Comparison of ENCODE assay signal across 8 cellular contexts in the genomic region with DNA sequence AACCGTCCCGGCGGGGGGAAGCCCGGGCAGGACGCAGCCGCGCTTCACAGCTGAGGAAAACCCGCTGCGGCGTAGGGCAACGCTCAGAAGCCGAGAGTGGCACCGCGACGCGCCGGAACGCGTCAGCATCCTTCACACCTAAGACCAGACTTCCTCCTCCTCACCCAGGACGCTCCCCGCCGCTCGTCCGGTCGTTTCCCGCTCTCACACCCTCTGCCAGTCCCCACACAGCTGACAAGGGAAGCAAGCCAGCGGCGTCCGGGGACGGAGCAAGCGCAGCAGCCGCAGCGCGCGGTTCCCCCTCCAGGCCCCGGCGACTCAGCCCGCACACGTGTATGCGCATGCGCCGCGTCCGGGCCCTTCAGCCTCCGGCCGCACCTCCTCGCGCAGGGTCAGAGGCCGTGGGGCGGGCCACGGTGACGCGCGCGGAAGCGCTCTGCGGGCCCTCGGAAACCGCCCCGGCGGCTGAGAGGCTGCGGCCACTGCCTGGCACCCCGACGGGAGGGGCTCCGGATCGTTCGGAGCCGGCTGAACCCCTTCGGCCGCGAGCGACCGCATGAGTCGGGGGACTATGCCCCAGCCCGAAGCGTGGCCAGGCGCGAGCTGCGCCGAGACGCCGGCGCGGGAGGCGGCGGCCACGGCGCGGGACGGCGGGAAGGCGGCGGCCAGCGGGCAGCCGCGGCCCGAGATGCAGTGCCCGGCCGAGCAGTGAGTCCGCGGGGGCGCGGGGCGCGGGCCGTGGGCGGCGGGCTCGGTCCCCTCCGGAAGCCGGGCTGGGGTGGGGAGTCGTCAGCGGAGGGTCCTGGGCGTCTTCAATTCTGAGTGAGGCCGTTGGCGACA. TPM values are rescaled to one million over a fixed set of nuclear protein-coding genes. Genes with fewer than 3 reads are reported as not detected.
DNase-seq lines count a peak whose midpoint lies in the region; ATAC-seq and TF ChIP-seq lines count a peak whose summit lies in the region.

A gene (plus strand): TSS at position 449 of the 840 bp plus-strand sequence. CDS start 108 bp downstream, at position 557.

- H4K20me1 ChIP-seq in GM23338 (replicated peaks; ENCODE audit: insufficient read depth), result peaks cover 4% of the 10 kb centered on the region; the same call in 1 of the 2 replicates

- TF ChIP-seq CTCF in GM23338 (conservative IDR thresholded peaks at IDR 0.05; ENCODE audit: low read depth in 2 of 2), result no peak
- TF ChIP-seq CTCF in fibroblast of villous mesenchyme (IDR thresholded peaks at IDR 0.05; ENCODE audit: insufficient read depth, low read depth, low read length), result no peak
- TF ChIP-seq CTCF in neural crest cell (conservative IDR thresholded peaks at IDR 0.05), result no peak

- H3K9me3 ChIP-seq in stomach smooth muscle (ENCODE audit: control insufficient read depth in 2 of 2, low read length in 2 of 2), result no peaks in the 10 kb centered on the region

- H3K27ac ChIP-seq in GM23338 (ENCODE audit: low read depth), result peak within 1 kb of the TSS; percentile 59; the same call in 1 of the 2 replicates
- H3K27ac ChIP-seq in stomach smooth muscle (ENCODE audit: low read length), result peak within 1 kb of the TSS; percentile 89

- peaks cover 19% of the 10 kb centered on the region for H3K4me1 ChIP-seq in GM23338 (ENCODE audit: insufficient read depth)
- H3K4me1 ChIP-seq in stomach smooth muscle (ENCODE audit: control insufficient read depth, insufficient read depth, low read length), result peaks cover 34% of the 10 kb centered on the region

- H3K4me1 Mint-ChIP-seq in GM23338 (peaks cover 22% of the 10 kb centered on the region), neural crest cell (peaks cover 45% of the 10 kb centered on the region)

- peak within 1 kb of the TSS; percentile 99 for H2AFZ ChIP-seq in GM23338

- H3K4me3 Mint-ChIP-seq in GM23338 (peak within 1 kb of the TSS; percentile 93), neural crest cell (peak within 1 kb of the TSS; percentile 96)

- H3K36me3 Mint-ChIP-seq in GM23338 (ENCODE audit: low read depth) (no peaks in the 10 kb centered on the region; the same call in 2 of the 3 replicates), neural crest cell (ENCODE audit: low read depth) (peaks cover 3% of the 10 kb centered on the region)

- 0 out of 2 replicates have a peak, but pooled peaks cover 3% of the 10 kb centered on the region for H3F3A ChIP-seq in GM23338 (replicated peaks; ENCODE audit: low read depth)

- DNase-seq in EH (ENCODE audit: low read depth) (peak; percentile 93), GM23338 (ENCODE audit: low spot score) (peak; percentile 93), Kasumi-1 (lab: John Stamatoyannopoulos, UW) (peak; percentile 77 to 80), fibroblast of villous mesenchyme (ENCODE audit: low read depth) (peak; percentile 90), neural crest cell (ENCODE audit: low read depth, low spot score) (peak; percentile 76)
- peak; percentile 95 for DNase-seq in activated effector memory CD4-positive, alpha-beta T cell treated with anti-CD3 and anti-CD28 coated beads, Interleukin-2, amount 50 U/mL, for 16 hours

- H3K79me2 ChIP-seq in GM23338 (replicated peaks; ENCODE audit: insufficient read depth), result peaks cover 44% of the 10 kb centered on the region

- peak within 1 kb of the TSS; percentile 94 for H3K4me2 ChIP-seq in GM23338

- H3K27me3 Mint-ChIP-seq in GM23338 (ENCODE audit: insufficient read depth, low read depth, poor library complexity) (peaks cover 22% of the 10 kb centered on the region), neural crest cell (ENCODE audit: low read depth) (no peaks in the 10 kb centered on the region)

- peak; percentile 91 for TF ChIP-seq POLR2A in Raji (IDR thresholded peaks at IDR 0.05; ENCODE audit: insufficient read depth, low read depth, low read length)

- H3K9me2 ChIP-seq in GM23338 (ENCODE audit: insufficient read depth), result peaks cover 4% of the 10 kb centered on the region; the same call in 1 of the 2 replicates

- H3K9me3 Mint-ChIP-seq in GM23338 (no peaks in the 10 kb centered on the region), neural crest cell (no peaks in the 10 kb centered on the region)

- peak within 1 kb of the TSS; percentile 67 to 86 for H3K9ac ChIP-seq in stomach smooth muscle (ENCODE audit: low read length in 2 of 2)

- H3K4me3 ChIP-seq in GM23338 (peak within 1 kb of the TSS; percentile 87), fibroblast of villous mesenchyme (ENCODE audit: low read depth, low read length) (peak within 1 kb of the TSS; percentile 83), stomach smooth muscle (ENCODE audit: low read length in 2 of 2) (peak within 1 kb of the TSS; percentile 88 to 89)

- peak within 1 kb of the TSS; percentile 87; the same call in 1 of the 2 replicates for H3K27ac Mint-ChIP-seq in GM23338
- peak within 1 kb of the TSS; percentile 94 for H3K27ac Mint-ChIP-seq in neural crest cell (ENCODE audit: unreplicated experiment)

- H3K36me3 ChIP-seq in GM23338 (ENCODE audit: insufficient read depth), result no peaks in the 10 kb centered on the region
- no peaks in the 10 kb centered on the region for H3K36me3 ChIP-seq in stomach smooth muscle (ENCODE audit: control insufficient read depth in 2 of 2, insufficient read depth in 2 of 2, low read length in 2 of 2)

- H3K27me3 ChIP-seq in GM23338 (ENCODE audit: insufficient read depth), result peaks cover 30% of the 10 kb centered on the region
- no peaks in the 10 kb centered on the region for H3K27me3 ChIP-seq in stomach smooth muscle (ENCODE audit: control insufficient read depth in 1 of 2, insufficient read depth in 2 of 2, low read length in 2 of 2)

- ATAC-seq in GM23338, result peak; percentile 90

TF ChIP-seq in GM23338, 12 proteins besides CTCF, POLR2A, EP300 and RAD21 (continues in another document):
- TF ChIP-seq ZNF331 (CRISPR knock-in tag; IDR thresholded peaks at IDR 0.05; ENCODE audit: low read depth) (no peak), EZH2 (IDR thresholded peaks at IDR 0.05; ENCODE audit: low read depth, unreplicated experiment) (no peak), STAT1 (IDR thresholded peaks at IDR 0.05; ENCODE audit: unreplicated experiment) (no peak), ZNF114 (CRISPR knock-in tag; IDR thresholded peaks at IDR 0.05) (no peak)
- TF ChIP-seq, protein P1, sequence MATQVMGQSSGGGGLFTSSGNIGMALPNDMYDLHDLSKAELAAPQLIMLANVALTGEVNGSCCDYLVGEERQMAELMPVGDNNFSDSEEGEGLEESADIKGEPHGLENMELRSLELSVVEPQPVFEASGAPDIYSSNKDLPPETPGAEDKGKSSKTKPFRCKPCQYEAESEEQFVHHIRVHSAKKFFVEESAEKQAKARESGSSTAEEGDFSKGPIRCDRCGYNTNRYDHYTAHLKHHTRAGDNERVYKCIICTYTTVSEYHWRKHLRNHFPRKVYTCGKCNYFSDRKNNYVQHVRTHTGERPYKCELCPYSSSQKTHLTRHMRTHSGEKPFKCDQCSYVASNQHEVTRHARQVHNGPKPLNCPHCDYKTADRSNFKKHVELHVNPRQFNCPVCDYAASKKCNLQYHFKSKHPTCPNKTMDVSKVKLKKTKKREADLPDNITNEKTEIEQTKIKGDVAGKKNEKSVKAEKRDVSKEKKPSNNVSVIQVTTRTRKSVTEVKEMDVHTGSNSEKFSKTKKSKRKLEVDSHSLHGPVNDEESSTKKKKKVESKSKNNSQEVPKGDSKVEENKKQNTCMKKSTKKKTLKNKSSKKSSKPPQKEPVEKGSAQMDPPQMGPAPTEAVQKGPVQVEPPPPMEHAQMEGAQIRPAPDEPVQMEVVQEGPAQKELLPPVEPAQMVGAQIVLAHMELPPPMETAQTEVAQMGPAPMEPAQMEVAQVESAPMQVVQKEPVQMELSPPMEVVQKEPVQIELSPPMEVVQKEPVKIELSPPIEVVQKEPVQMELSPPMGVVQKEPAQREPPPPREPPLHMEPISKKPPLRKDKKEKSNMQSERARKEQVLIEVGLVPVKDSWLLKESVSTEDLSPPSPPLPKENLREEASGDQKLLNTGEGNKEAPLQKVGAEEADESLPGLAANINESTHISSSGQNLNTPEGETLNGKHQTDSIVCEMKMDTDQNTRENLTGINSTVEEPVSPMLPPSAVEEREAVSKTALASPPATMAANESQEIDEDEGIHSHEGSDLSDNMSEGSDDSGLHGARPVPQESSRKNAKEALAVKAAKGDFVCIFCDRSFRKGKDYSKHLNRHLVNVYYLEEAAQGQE (IDR thresholded peaks at IDR 0.05; ENCODE audit: unreplicated experiment), result no peak

RNA-seq across cellular contexts. Expression of the gene that starts here (rescaled TPM):
- 19.2 and 43.9 TPM in 2 replicates for total RNA-seq in GM23338 (2014; rRNA removed; shearing (Covaris generic))
- polyA plus RNA-seq in GM23338 (2016; fragmentation: Nextera tagmentation; extraction: Ambion mirVana), result 21.2 and 24.3 TPM in 2 replicates
- total RNA-seq in fibroblast of villous mesenchyme (17.1 and 31.1 TPM in 2 replicates), neural crest cell (33.7 and 37.4 TPM in 2 replicates)

Comparison
In these comparisons a context has a peak if more than half of its experiments do, and no peak if none do; other contexts are left out.
1. Peak in every context shown above with its lines: DNase-seq, ATAC-seq, H3K4me3 ChIP-seq and H3K27ac ChIP-seq.